ENCODE assay signal across 8 cellular contexts in genomic region chr2:54577944-54578667, GRCh38.
DNase-seq lines count a peak whose midpoint lies in the region; ATAC-seq and TF ChIP-seq lines count a peak whose summit lies in the region.

No MANE protein-coding gene starts in this region.

- H3K4me1 ChIP-seq in cardiac muscle cell (ENCODE audit: low read depth): peaks cover 14% of the 10 kb centered on the region
- H3K4me1 ChIP-seq in right cardiac atrium (ENCODE audit: control insufficient read depth, insufficient read depth, low read length): peaks cover 41% of the 10 kb centered on the region
- peaks cover 5 to 97% (median 86%) of the 10 kb centered on the region in 4 donors for H3K4me1 ChIP-seq in tibial nerve

- H3K27me3 ChIP-seq in cardiac muscle cell: no peaks in the 10 kb centered on the region
- no peaks in the 10 kb centered on the region for H3K27me3 ChIP-seq in right cardiac atrium (ENCODE audit: control insufficient read depth, insufficient read depth)
- no peaks in the 10 kb centered on the region for H3K27me3 ChIP-seq in tibial nerve

- TF ChIP-seq POLR2A in tibial nerve (IDR thresholded peaks at IDR 0.05): no peak

- H3K36me3 Mint-ChIP-seq in activated CD8-positive, alpha-beta T cell treated with anti-CD3 and anti-CD28 coated beads for 36 hours (ENCODE audit: low read depth): peaks cover 20% of the 10 kb centered on the region

- H3K9me3 ChIP-seq in cardiac muscle cell (ENCODE audit: low read depth) (no peaks in the 10 kb centered on the region), right cardiac atrium (ENCODE audit: control insufficient read depth, low read length) (no peaks in the 10 kb centered on the region), tibial nerve (no peaks in the 10 kb centered on the region)

- no peak for ATAC-seq in right cardiac atrium
- ATAC-seq in activated CD8-positive, alpha-beta T cell treated with anti-CD3 and anti-CD28 coated beads for 36 hours: no peak

- intact Hi-C loops in right cardiac atrium (cut with DNase I): no loop called here
- intact Hi-C loops in activated CD8-positive, alpha-beta T cell treated with anti-CD3 and anti-CD28 coated beads for 36 hours (cut with micrococcal nuclease): loop anchor here (10.0 kb wide), 1 partner anchor 647 kb away; no protein-coding TSS in a partner anchor

- H3K4me3 ChIP-seq in cardiac muscle cell (no peak overlapping the region), right cardiac atrium (ENCODE audit: low read length) (no peak overlapping the region), tibial nerve (no peak overlapping the region)

- H3K27me3 Mint-ChIP-seq in activated CD8-positive, alpha-beta T cell treated with anti-CD3 and anti-CD28 coated beads for 36 hours: no peaks in the 10 kb centered on the region

- H3K36me3 ChIP-seq in cardiac muscle cell: no peaks in the 10 kb centered on the region
- H3K36me3 ChIP-seq in tibial nerve: no peaks in the 10 kb centered on the region

- no peak for TF ChIP-seq EP300 in tibial nerve (IDR thresholded peaks at IDR 0.05)

- DNase-seq in cardiac muscle cell (ENCODE audit: low read depth in 1 of 2, low spot score in 1 of 2): no peak
- no peak for DNase-seq in right cardiac atrium
- DNase-seq in activated CD8-positive, alpha-beta T cell treated with anti-CD3 and anti-CD28 coated beads for 36 hours: no peak
- DNase-seq in left kidney (ENCODE audit: low read depth, low spot score): peak; percentile 28
- DNase-seq in tibial nerve (ENCODE audit: low spot score in 2 of 2): no peak
- DNase-seq in NK-92 (lab: John Stamatoyannopoulos, UW; ENCODE audit: unreplicated experiment): no peak
- DNase-seq in T-helper 9 cell: no peak
- no peak for DNase-seq in pons (ENCODE audit: low spot score)

- TF ChIP-seq CTCF in cardiac muscle cell (IDR thresholded peaks at IDR 0.05; ENCODE audit: low read depth, low read length) (no peak), tibial nerve (IDR thresholded peaks at IDR 0.05) (no peak)
- TF ChIP-seq CTCF in activated CD8-positive, alpha-beta T cell treated with anti-CD3 and anti-CD28 coated beads for 36 hours (IDR thresholded peaks at IDR 0.05): no peak

- H3K27ac Mint-ChIP-seq in activated CD8-positive, alpha-beta T cell treated with anti-CD3 and anti-CD28 coated beads for 36 hours: peak overlapping the region; percentile 83

- CTCF ChIA-PET in activated CD8-positive, alpha-beta T cell treated with anti-CD3 and anti-CD28 coated beads for 36 hours (lab: Charles Lee): interaction anchor here (1.6 to 3.9 kb wide), 2 partner anchors 19 to 26 kb away, joined by 3 to 21 read pairs; no protein-coding TSS in a partner anchor

- peak overlapping the region; percentile 0 for H3K27ac ChIP-seq in cardiac muscle cell
- no peak overlapping the region for H3K27ac ChIP-seq in right cardiac atrium (ENCODE audit: low read length)
- H3K27ac ChIP-seq in tibial nerve: peak overlapping the region in 3 of 4 donors; percentile 4 to 59 (median 15)

- POLR2A ChIA-PET in activated CD8-positive, alpha-beta T cell treated with anti-CD3 and anti-CD28 coated beads for 36 hours (lab: Charles Lee): interaction anchor here (0.7 to 1.0 kb wide), 2 partner anchors 14 to 59 kb away, joined by 3 read pairs; no protein-coding TSS in a partner anchor

- peaks cover 5% of the 10 kb centered on the region for H3K9me3 Mint-ChIP-seq in activated CD8-positive, alpha-beta T cell treated with anti-CD3 and anti-CD28 coated beads for 36 hours

- WGBS in right cardiac atrium: 20% methylated on average over 6 of the region's 6 CpGs
- WGBS in tibial nerve, 2 donors: 20 to 34% methylated on average over 6 of the region's 6 CpGs

- H3K4me1 Mint-ChIP-seq in activated CD8-positive, alpha-beta T cell treated with anti-CD3 and anti-CD28 coated beads for 36 hours (ENCODE audit: low read depth): peaks cover 91% of the 10 kb centered on the region

- no peak overlapping the region for H3K4me3 Mint-ChIP-seq in activated CD8-positive, alpha-beta T cell treated with anti-CD3 and anti-CD28 coated beads for 36 hours
